In genomic region chr17:39635614-39636176, GRCh38 we compare ENCODE assay signal across 13 cellular contexts. TPM values are rescaled to one million over a fixed set of nuclear protein-coding genes. Genes with fewer than 3 reads are reported as not detected.
DNase-seq lines count a peak whose midpoint lies in the region; ATAC-seq, FAIRE-seq and TF ChIP-seq lines count a peak whose summit lies in the region.
"Had no signal": no experiment of that assay in that cellular context is flagged by ENCODE, and none has a peak within 500 bp of the region (broad histone marks: within the 10 kb centered on the region; RNA-seq: fewer than 3 reads in every experiment).

No MANE protein-coding gene starts in this region.

- no peaks in the 10 kb centered on the region for H3K36me3 ChIP-seq in CD8-positive, alpha-beta T cell (ENCODE audit: insufficient read depth, low read length)
- H3K36me3 ChIP-seq in KMS-11 (ENCODE audit: insufficient read depth), result no peaks in the 10 kb centered on the region
- H3K36me3 ChIP-seq in astrocyte (ENCODE audit: insufficient read depth, low read length), result no peaks in the 10 kb centered on the region
- H3K36me3 ChIP-seq in neutrophil, result no peaks in the 10 kb centered on the region
- H3K36me3 ChIP-seq: ascending aorta had no signal

- peak overlapping the region; percentile 69 for H3K27ac Mint-ChIP-seq in CD8-positive, alpha-beta T cell
- no peak overlapping the region for H3K27ac Mint-ChIP-seq in astrocyte (ENCODE audit: unreplicated experiment)

- intact Hi-C loops in CD8-positive, alpha-beta T cell (cut with DNase I, micrococcal nuclease), result loop anchor here (5.0 to 10.0 kb wide), 4 partner anchors 97 to 582 kb away; partner anchors contain the start of genes MIEN1 (in 1 of the 2), PSMD3 (in 1 of the 2) and WIPF2 (in 1 of the 2)

- DNase-seq in CD8-positive, alpha-beta T cell, result no peak
- DNase-seq in astrocyte (ENCODE audit: low read depth) (no peak), HT-29 (ENCODE audit: low spot score) (no peak)
- DNase-seq: NCI-H446 treated with DMSO at 0.1 percent for 48 hours, SIG-M5 had no signal

- no peak for TF ChIP-seq CTCF in CD8-positive, alpha-beta T cell (IDR thresholded peaks at IDR 0.05)
- no peak for TF ChIP-seq CTCF in KMS-11 (conservative IDR thresholded peaks at IDR 0.05; ENCODE audit: low read depth, low read length)
- TF ChIP-seq CTCF in astrocyte (IDR thresholded peaks at IDR 0.05; ENCODE audit: insufficient read depth, low read depth, low read length), result no peak
- no peak for TF ChIP-seq CTCF in neutrophil (IDR thresholded peaks at IDR 0.05)

- H3K9ac ChIP-seq in KMS-11, result no peak overlapping the region; the same call in 1 of the 2 replicates
- H3K9ac ChIP-seq in astrocyte (ENCODE audit: low read length), result no peak overlapping the region

- H2AFZ ChIP-seq in KMS-11 (ENCODE audit: low read depth), result no peak overlapping the region; the same call in 1 of the 2 replicates
- no peak overlapping the region for H2AFZ ChIP-seq in astrocyte (ENCODE audit: low read depth, low read length)

- peak overlapping the region; percentile 100; the same call in 1 of the 2 replicates for H3K4me2 ChIP-seq in KMS-11
- H3K4me2 ChIP-seq in astrocyte (ENCODE audit: low read length), result no peak overlapping the region

- peaks cover 20% of the 10 kb centered on the region; the same call in 1 of the 2 replicates for H3K79me2 ChIP-seq in KMS-11 (ENCODE audit: insufficient read depth, low read depth)
- peaks cover 36% of the 10 kb centered on the region for H3K79me2 ChIP-seq in astrocyte (ENCODE audit: insufficient read depth, low read length)

- H3K27me3 Mint-ChIP-seq in CD8-positive, alpha-beta T cell (ENCODE audit: low read depth), result peaks cover 9% of the 10 kb centered on the region
- peaks cover 16% of the 10 kb centered on the region for H3K27me3 Mint-ChIP-seq in astrocyte (ENCODE audit: low read depth, unreplicated experiment)

- peaks cover 39% of the 10 kb centered on the region for H3K4me1 ChIP-seq in CD8-positive, alpha-beta T cell (ENCODE audit: insufficient read depth, low read length)
- H3K4me1 ChIP-seq in KMS-11 (ENCODE audit: low read depth, poor library complexity, severe bottlenecking) (peaks cover 44% of the 10 kb centered on the region), astrocyte (ENCODE audit: insufficient read depth, low read length) (peaks cover 19% of the 10 kb centered on the region), neutrophil (ENCODE audit: control insufficient read depth in 1 of 2, insufficient read depth in 1 of 2, low read depth in 1 of 2, low read length in 1 of 2) (peaks cover 89 to 95% of the 10 kb centered on the region in 2 experiments)

- peaks cover 59% of the 10 kb centered on the region for H3K4me1 Mint-ChIP-seq in CD8-positive, alpha-beta T cell (ENCODE audit: low read depth)
- H3K4me1 Mint-ChIP-seq in astrocyte (ENCODE audit: low read depth, unreplicated experiment), result peaks cover 27% of the 10 kb centered on the region

- no peak for FAIRE-seq in astrocyte (lab: Jason Lieb, UNC)
- FAIRE-seq: GM12891 had no signal

- no peak overlapping the region for H3K27ac ChIP-seq in CD8-positive, alpha-beta T cell (ENCODE audit: low read depth, low read length)
- H3K27ac ChIP-seq in KMS-11 (no peak overlapping the region), astrocyte (ENCODE audit: low read depth, low read length) (no peak overlapping the region), neutrophil (peak overlapping the region; percentile 91)

- H3K4me3 ChIP-seq in CD8-positive, alpha-beta T cell (ENCODE audit: low read depth, low read length), result no peak overlapping the region
- H3K4me3 ChIP-seq in KMS-11 (IDR thresholded peaks at IDR 0.05; ENCODE audit: insufficient read depth, low read depth, low read length) (no peak overlapping the region), astrocyte (ENCODE audit: insufficient read depth, low read depth, low read length) (no peak overlapping the region), neutrophil (ENCODE audit: low read depth in 1 of 2, low read length in 1 of 2) (peak overlapping the region in 1 of 2 experiments; percentile 89)
- H3K4me3 ChIP-seq: hepatocyte had no signal

- no peaks in the 10 kb centered on the region for H4K20me1 ChIP-seq in KMS-11 (ENCODE audit: insufficient read depth)
- peaks cover 25% of the 10 kb centered on the region for H4K20me1 ChIP-seq in astrocyte (ENCODE audit: insufficient read depth, low read length)

- H3K9me3 Mint-ChIP-seq in CD8-positive, alpha-beta T cell, result no peaks in the 10 kb centered on the region
- no peaks in the 10 kb centered on the region for H3K9me3 Mint-ChIP-seq in astrocyte (ENCODE audit: unreplicated experiment)

- peak overlapping the region; percentile 93 for H3K4me3 Mint-ChIP-seq in CD8-positive, alpha-beta T cell
- H3K4me3 Mint-ChIP-seq in astrocyte (ENCODE audit: unreplicated experiment), result peak overlapping the region; percentile 86

- H3K27me3 ChIP-seq in CD8-positive, alpha-beta T cell (ENCODE audit: insufficient read depth, low read length), result no peaks in the 10 kb centered on the region
- H3K27me3 ChIP-seq in KMS-11 (ENCODE audit: insufficient read depth, low read depth) (no peaks in the 10 kb centered on the region), astrocyte (ENCODE audit: insufficient read depth, low read length) (peaks cover 15% of the 10 kb centered on the region), neutrophil (no peaks in the 10 kb centered on the region)
- H3K27me3 ChIP-seq: ascending aorta, hepatocyte had no signal

- CTCF ChIA-PET in CD8-positive, alpha-beta T cell (lab: Charles Lee), result interaction anchor here (1.2 to 16.6 kb wide), 9 partner anchors 8 to 118 kb away, joined by 3 to 263 read pairs (median 7); partner anchors contain the start of genes PGAP3, PNMT and PPP1R1B

- H3K9me3 ChIP-seq in CD8-positive, alpha-beta T cell (ENCODE audit: low read length), result no peaks in the 10 kb centered on the region
- H3K9me3 ChIP-seq in astrocyte (ENCODE audit: insufficient read depth, low read depth, low read length) (no peaks in the 10 kb centered on the region), neutrophil (no peaks in the 10 kb centered on the region)
- H3K9me3 ChIP-seq: ascending aorta had no signal

- H3K36me3 Mint-ChIP-seq in CD8-positive, alpha-beta T cell, result peaks cover 9% of the 10 kb centered on the region
- H3K36me3 Mint-ChIP-seq in astrocyte (ENCODE audit: low read depth, unreplicated experiment), result no peaks in the 10 kb centered on the region

- ATAC-seq in CD8-positive, alpha-beta T cell, result no peak
- ATAC-seq in HG03097 (IDR thresholded peaks at IDR 0.05; ENCODE audit: low FRiP score, unreplicated experiment) (no peak), HG02938 (IDR thresholded peaks at IDR 0.05; ENCODE audit: unreplicated experiment) (no peak)

- POLR2A ChIA-PET in CD8-positive, alpha-beta T cell (lab: Charles Lee), result no interaction called here

RNA-seq across cellular contexts. Expression of gene STARD3, which starts 1.2 kb away (rescaled TPM):
- 100 to 1,000 TPM; 102 to 118 TPM for total RNA-seq in CD8-positive, alpha-beta T cell
- 51.2 and 62.1 TPM in 2 replicates for total RNA-seq in astrocyte
- total RNA-seq in HT-29 (2014; rRNA removed; shearing (Covaris generic)), result 50.8 and 54.2 TPM in 2 replicates

RNA-seq across cellular contexts. Expression of gene PPP1R1B, which starts 8.9 kb away (rescaled TPM):
- total RNA-seq in CD8-positive, alpha-beta T cell, result not detected
- total RNA-seq in astrocyte, result 0.26 and 0.39 TPM in 2 replicates
- 14.8 and 16.0 TPM in 2 replicates for total RNA-seq in HT-29 (2014; rRNA removed; shearing (Covaris generic))
- total RNA-seq: lung microvascular endothelial cell had no signal

RNA-seq across cellular contexts. Expression of gene NEUROD2, which starts 28.0 kb away (rescaled TPM):
- not detected for total RNA-seq in CD8-positive, alpha-beta T cell
- not detected in 2 replicates for total RNA-seq in astrocyte
- total RNA-seq in HT-29 (2014; rRNA removed; shearing (Covaris generic)), result 0.13 TPM in 1 of 2 replicates, not detected in the other
- total RNA-seq: ascending aorta, hepatocyte, lung microvascular endothelial cell had no signal

RNA-seq across cellular contexts. Expression of gene TCAP, which starts 29.5 kb away (rescaled TPM):
- total RNA-seq in CD8-positive, alpha-beta T cell, result 1 to 10 TPM; 4.2 to 5.2 TPM
- total RNA-seq in astrocyte, result 0.98 and 1.4 TPM in 2 replicates
- total RNA-seq in HT-29 (2014; rRNA removed; shearing (Covaris generic)), result 1.9 and 2.2 TPM in 2 replicates
- total RNA-seq: ascending aorta had no signal

RNA-seq across cellular contexts. Expression of gene PNMT, which starts 32.6 kb away (rescaled TPM):
- total RNA-seq in CD8-positive, alpha-beta T cell, result under 1 TPM in 1 of 2 experiments, not detected in 1; 0.43 TPM
- 0.59 and 1.5 TPM in 2 replicates for total RNA-seq in astrocyte
- total RNA-seq in HT-29 (2014; rRNA removed; shearing (Covaris generic)), result 0.25 and 0.65 TPM in 2 replicates

Comparison
In these comparisons a context has a peak if more than half of its experiments do, and no peak if none do; other contexts are left out.
1. RNA of gene PPP1R1B, which starts 8.9 kb away (total RNA-seq): 14.8 to 16.0 TPM in HT-29; 0.26 to 0.39 TPM in astrocyte and not detected in CD8-positive, alpha-beta T cell; every median in the first group is over 10 times any median in the second.